8 cellular contexts compared by ENCODE assay signal in the genomic region with DNA sequence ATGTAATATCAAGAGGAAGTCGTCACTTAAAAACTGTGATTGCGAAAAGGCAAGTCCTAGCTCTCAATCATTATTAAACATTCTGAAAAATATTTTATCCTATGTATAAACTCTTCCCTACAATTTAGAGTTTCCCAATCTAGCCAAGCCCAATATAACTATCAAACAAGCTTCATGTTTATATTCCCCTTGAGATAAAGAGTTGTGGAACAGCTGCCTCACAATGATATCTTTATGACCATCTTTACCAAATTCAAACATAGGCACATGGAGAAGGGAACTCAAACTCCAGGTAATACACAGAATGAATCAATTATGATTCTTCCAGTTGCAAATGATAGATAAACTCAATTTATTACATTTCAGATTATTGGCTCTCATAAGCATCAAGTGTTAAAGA.
"Had no signal": no experiment of that assay in that cellular context is flagged by ENCODE, and none has a peak within 500 bp of the region (broad histone marks: within the 10 kb centered on the region; RNA-seq: fewer than 3 reads in every experiment).

No MANE protein-coding gene starts in this region.

- H3K36me3 ChIP-seq: HAP-1 had no signal

- H3K27ac ChIP-seq: GM23248, HL-60 had no signal

- H3K4me1 ChIP-seq: HAP-1 had no signal

- H3K9me3 ChIP-seq: HAP-1 had no signal

- ATAC-seq: HCT116, HepG2 had no signal

- FAIRE-seq: HepG2 had no signal

- DNase-seq: GM23248, GOT3, H7, HFFc6 had no signal

- H3K4me3 ChIP-seq: GM23248, HAP-1 had no signal
